Comparison of ENCODE assay signal across 23 cellular contexts in the genomic region with DNA sequence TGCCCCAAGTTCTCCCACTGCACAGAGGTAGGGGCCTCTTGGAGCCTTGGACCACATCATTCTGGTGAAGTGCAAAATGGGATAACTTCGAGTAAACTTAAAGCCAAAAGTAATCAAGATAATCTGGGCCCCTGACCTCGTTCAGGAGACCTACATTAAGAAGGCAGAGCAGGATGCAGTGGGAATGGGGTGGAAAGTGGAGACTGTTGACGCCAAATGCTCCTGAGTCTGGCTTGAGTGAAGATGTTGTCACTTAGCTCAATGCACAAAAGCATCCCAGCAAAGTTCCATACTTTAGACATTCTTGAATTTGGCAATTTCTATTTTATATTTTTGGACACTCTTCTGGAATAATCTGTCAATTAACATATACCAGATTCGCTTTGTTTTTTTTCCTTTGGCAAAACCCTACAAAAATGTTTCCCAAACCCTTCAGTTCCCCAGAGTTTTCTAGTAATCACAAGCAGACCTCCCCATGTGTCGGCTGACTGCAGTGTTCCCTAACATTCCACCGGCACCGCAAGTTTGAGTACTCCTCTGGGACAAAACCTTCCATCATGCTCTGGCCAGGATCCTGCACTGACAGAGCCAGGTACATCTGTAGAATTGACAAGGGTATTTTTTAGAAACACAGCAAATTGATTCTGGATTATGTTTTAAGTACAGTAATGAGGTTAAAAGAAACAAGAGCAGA.
DNase-seq lines count a peak whose midpoint lies in the region; ATAC-seq and TF ChIP-seq lines count a peak whose summit lies in the region.
"Had no signal": no experiment of that assay in that cellular context is flagged by ENCODE, and none has a peak within 500 bp of the region (broad histone marks: within the 10 kb centered on the region; RNA-seq: fewer than 3 reads in every experiment).

No MANE protein-coding gene starts in this region.

- no peaks in the 10 kb centered on the region for H3K27me3 ChIP-seq in left ventricle myocardium inferior (ENCODE audit: low read depth)

- no peaks in the 10 kb centered on the region for H3K9me3 ChIP-seq in left ventricle myocardium inferior (replicated peaks)
- H3K9me3 ChIP-seq: HAP-1 had no signal

- no peak for DNase-seq in left ventricle myocardium inferior
- no peak for DNase-seq in cardiac septum (ENCODE audit: low spot score)
- DNase-seq in fibroblast of peridontal ligament (ENCODE audit: extremely low read depth): peak; percentile 87
- DNase-seq in sciatic nerve (ENCODE audit: low spot score): no peak
- no peak for DNase-seq in GM13976 (ENCODE audit: low spot score)
- DNase-seq: C1 segment of cervical spinal cord; CD4-positive, alpha-beta memory T cell; COR-L47; DMS53; GM23248; HFFc6; KBM-7; MV-4-11; NCI-H1105; NCI-H146; NCI-H2029; NCI-H526 treated with DMSO at 0.1 percent for 48 hours; RPMI8226; SIG-M5 had no signal

- TF ChIP-seq CTCF in left ventricle myocardium inferior (IDR thresholded peaks at IDR 0.05; ENCODE audit: borderline replicate concordance) (no peak), GM13976 (IDR thresholded peaks at IDR 0.05; ENCODE audit: borderline replicate concordance, control extremely low read depth, extremely low read depth, insufficient read depth, missing control alignments) (no peak)

- H3K4me1 ChIP-seq in left ventricle myocardium inferior: no peaks in the 10 kb centered on the region
- H3K4me1 ChIP-seq: HAP-1 had no signal

- no peaks in the 10 kb centered on the region for H3K36me3 ChIP-seq in left ventricle myocardium inferior
- H3K36me3 ChIP-seq: HAP-1 had no signal

- intact Hi-C loops in left ventricle myocardium inferior (cut with micrococcal nuclease): no loop called here
- intact Hi-C loops in cardiac septum (cut with DNase I): no loop called here
- intact Hi-C loops in sciatic nerve (cut with DNase I): no loop called here

- no peak overlapping the region for H3K4me3 ChIP-seq in left ventricle myocardium inferior
- H3K4me3 ChIP-seq: GM23248, HAP-1, SK-N-MC had no signal

- ATAC-seq in sciatic nerve: peak; percentile 70
- ATAC-seq in HG02610 (IDR thresholded peaks at IDR 0.05; ENCODE audit: unreplicated experiment): no peak
- no peak for ATAC-seq in HG03045 (IDR thresholded peaks at IDR 0.05; ENCODE audit: unreplicated experiment)

- in situ Hi-C loops in GM13976 (cut with MboI; ENCODE audit: low sequenced_read_pairs, unreplicated experiment): no loop called here

- peak overlapping the region; percentile 36 for H3K27ac ChIP-seq in left ventricle myocardium inferior (replicated peaks)
- H3K27ac ChIP-seq: GM23248, SK-N-MC had no signal
